Comparison of ENCODE assay signal across 15 cellular contexts in genomic region chr6:1864496-1864895, GRCh38.
DNase-seq lines count a peak whose midpoint lies in the region; ATAC-seq, FAIRE-seq and TF ChIP-seq lines count a peak whose summit lies in the region.
"Had no signal": no experiment of that assay in that cellular context is flagged by ENCODE, and none has a peak within 500 bp of the region (broad histone marks: within the 10 kb centered on the region; RNA-seq: fewer than 3 reads in every experiment).

No MANE protein-coding gene starts in this region.

- no peak overlapping the region for H3K18ac ChIP-seq in neuronal stem cell (ENCODE audit: low read length)

- H2AFZ ChIP-seq in neuronal stem cell (ENCODE audit: low read length) = peak overlapping the region; percentile 69

- peak; percentile 0 for DNase-seq in NCI-H1092 treated with DMSO at 0.1 percent for 48 hours (lab: John Stamatoyannopoulos, UW)
- DNase-seq in NCI-H1092 (lab: John Stamatoyannopoulos, UW) = no peak
- peak; percentile 48 for DNase-seq in NCI-H2171 (lab: John Stamatoyannopoulos, UW)
- DNase-seq in bronchial epithelial cell (ENCODE audit: low read depth) = peak; percentile 34
- no peak for DNase-seq in neuronal stem cell (ENCODE audit: low spot score)
- DNase-seq in DMS153 (lab: John Stamatoyannopoulos, UW) = no peak
- DNase-seq: activated naive CD4-positive, alpha-beta T cell; CD4-positive, alpha-beta memory T cell; NCI-H2227 treated with DMSO at 0.1 percent for 48 hours; transverse colon had no signal

- no peaks in the 10 kb centered on the region for H3K36me3 ChIP-seq in bronchial epithelial cell (ENCODE audit: control insufficient read depth, insufficient read depth, low read length)
- no peaks in the 10 kb centered on the region for H3K36me3 ChIP-seq in neuronal stem cell (replicated peaks in 1 of 2; ENCODE audit: control insufficient read depth in 2 of 2, insufficient read depth in 2 of 2, low read length in 2 of 2)
- H3K36me3 ChIP-seq: transverse colon had no signal

- WGBS in neuronal stem cell (ENCODE audit: extremely low coverage in 2 of 2, insufficient read length in 2 of 2, insufficient replicate concordance in 1 of 2), 2 donors = no CpG with 5 or more reads among the region's 3 CpGs

- no peaks in the 10 kb centered on the region for H3K9me3 ChIP-seq in neuronal stem cell (replicated peaks in 1 of 2; ENCODE audit: control insufficient read depth in 2 of 2, insufficient read depth in 1 of 2, low read depth in 1 of 2, low read length in 2 of 2)
- H3K9me3 ChIP-seq: transverse colon had no signal

- no peak for FAIRE-seq in bronchial epithelial cell (lab: Jason Lieb, UNC)

- H2BK120ac ChIP-seq in neuronal stem cell (ENCODE audit: low read depth, low read length) = no peak overlapping the region

- H3K4me2 ChIP-seq in neuronal stem cell (ENCODE audit: insufficient read depth, low read length, poor library complexity, severe bottlenecking) = no peak overlapping the region
- H3K4me2 ChIP-seq: KMS-11 had no signal

- no peak overlapping the region for H4K8ac ChIP-seq in neuronal stem cell (ENCODE audit: low read depth, low read length)

- H2AK5ac ChIP-seq in neuronal stem cell (ENCODE audit: low read depth, low read length) = no peak overlapping the region

- H2BK12ac ChIP-seq in neuronal stem cell (ENCODE audit: low read length) = no peak overlapping the region

- ATAC-seq in GM21528 (IDR thresholded peaks at IDR 0.05; ENCODE audit: low FRiP score, unreplicated experiment) = no peak
- ATAC-seq in HG03342 (IDR thresholded peaks at IDR 0.05; ENCODE audit: unreplicated experiment) = no peak

- no peak overlapping the region for H3K27ac ChIP-seq in neuronal stem cell (replicated peaks; ENCODE audit: low read length)
- H3K27ac ChIP-seq: KMS-11, RWPE1, transverse colon had no signal

- H4K91ac ChIP-seq in neuronal stem cell (ENCODE audit: low read depth, low read length, poor library complexity) = no peak overlapping the region

- no peak overlapping the region for H3K9ac ChIP-seq in neuronal stem cell (ENCODE audit: low read depth, low read length, poor library complexity)
- H3K9ac ChIP-seq: KMS-11 had no signal

- no peak overlapping the region for H3K14ac ChIP-seq in neuronal stem cell (ENCODE audit: low read length)

- no peak overlapping the region for H2BK5ac ChIP-seq in neuronal stem cell (ENCODE audit: low read length)

- no peak overlapping the region for H3K4ac ChIP-seq in neuronal stem cell (ENCODE audit: low read length)

- no peak overlapping the region for H3K23ac ChIP-seq in neuronal stem cell (ENCODE audit: low read depth, low read length, poor library complexity)

- H3K4me1 ChIP-seq in neuronal stem cell (ENCODE audit: control insufficient read depth in 2 of 2, insufficient read depth in 1 of 2, low read depth in 1 of 2, low read length in 2 of 2) = peaks cover 5 to 6% of the 10 kb centered on the region in 2 donors
- H3K4me1 ChIP-seq: transverse colon had no signal

- TF ChIP-seq CTCF in bronchial epithelial cell (IDR thresholded peaks at IDR 0.05; ENCODE audit: insufficient read depth, low read length, severe bottlenecking) = no peak

- no peak overlapping the region for H3K4me3 ChIP-seq in bronchial epithelial cell (ENCODE audit: low read depth, low read length)
- H3K4me3 ChIP-seq in neuronal stem cell (ENCODE audit: low read length in 2 of 2) = no peak overlapping the region
- H3K4me3 ChIP-seq: lung, transverse colon had no signal

- no peaks in the 10 kb centered on the region for H3K27me3 ChIP-seq in bronchial epithelial cell (ENCODE audit: control insufficient read depth, insufficient read depth, low read length)
- no peaks in the 10 kb centered on the region for H3K27me3 ChIP-seq in neuronal stem cell (ENCODE audit: control insufficient read depth in 3 of 3, insufficient read depth in 3 of 3, low read depth in 1 of 3, low read length in 3 of 3)
- H3K27me3 ChIP-seq: transverse colon had no signal

- no peak overlapping the region for H2BK15ac ChIP-seq in neuronal stem cell (ENCODE audit: low read length)

- no peaks in the 10 kb centered on the region for H3K79me1 ChIP-seq in neuronal stem cell (ENCODE audit: low read depth, low read length)

Comparison
In these comparisons a context has a peak if more than half of its experiments do, and no peak if none do; other contexts are left out.
1. DNase-seq: peak in NCI-H1092 treated with DMSO at 0.1 percent for 48 hours (single experiment), NCI-H2171 (single experiment) and bronchial epithelial cell (single experiment); none in NCI-H1092 (single experiment), neuronal stem cell (single experiment) and DMS153 (single experiment).